In genomic region chr15:88621789-88622604, GRCh38 we compare ENCODE assay signal across 8 cellular contexts. TPM values are rescaled to one million over a fixed set of nuclear protein-coding genes. Genes with fewer than 3 reads are reported as not detected.
DNase-seq lines count a peak whose midpoint lies in the region; ATAC-seq and TF ChIP-seq lines count a peak whose summit lies in the region.

No MANE protein-coding gene starts in this region.

- peaks cover 52% of the 10 kb centered on the region for H3K4me1 Mint-ChIP-seq in activated CD8-positive, alpha-beta memory T cell treated with anti-CD3 and anti-CD28 coated beads, Interleukin-2, amount 10 ng/mL, durations not matched to agents 7 days and 5 days

- H3K27me3 Mint-ChIP-seq in activated CD8-positive, alpha-beta memory T cell treated with anti-CD3 and anti-CD28 coated beads, Interleukin-2, amount 10 ng/mL, durations not matched to agents 7 days and 5 days = no peaks in the 10 kb centered on the region

- H3K27ac ChIP-seq in thymus (ENCODE audit: low read depth) = peak overlapping the region; percentile 87

- H3K9me3 ChIP-seq in thymus (ENCODE audit: control insufficient read depth) = no peaks in the 10 kb centered on the region

- H3K36me3 Mint-ChIP-seq in activated CD8-positive, alpha-beta memory T cell treated with anti-CD3 and anti-CD28 coated beads, Interleukin-2, amount 10 ng/mL, durations not matched to agents 7 days and 5 days = peaks cover 41% of the 10 kb centered on the region

- TF ChIP-seq CTCF in cardiac fibroblast (IDR thresholded peaks at IDR 0.05; ENCODE audit: low read depth, low read length) = no peak

- peak overlapping the region; percentile 65 to 73 for H3K4me3 ChIP-seq in cardiac fibroblast (replicated peaks in 1 of 2; ENCODE audit: low read depth in 2 of 2, low read length in 2 of 2)
- H3K4me3 ChIP-seq in thymus (ENCODE audit: low read length) = peak overlapping the region; percentile 90

- peak; percentile 81 for DNase-seq in activated CD8-positive, alpha-beta memory T cell treated with anti-CD3 and anti-CD28 coated beads, Interleukin-2, amount 10 ng/mL, durations not matched to agents 7 days and 5 days
- no peak for DNase-seq in activated CD8-positive, alpha-beta memory T cell treated with anti-CD3 and anti-CD28 coated beads for 24 hours
- DNase-seq in SW 1271 (lab: John Stamatoyannopoulos, UW) (peak; percentile 66 to 77), cardiac fibroblast (ENCODE audit: low read depth in 2 of 2) (peak; percentile 51 to 64), lung microvascular endothelial cell (ENCODE audit: low read depth in 2 of 2) (peak; percentile 46 to 73), nucleus accumbens (lab: John Stamatoyannopoulos, UW) (no peak)

- H3K9me3 Mint-ChIP-seq in activated CD8-positive, alpha-beta memory T cell treated with anti-CD3 and anti-CD28 coated beads, Interleukin-2, amount 10 ng/mL, durations not matched to agents 7 days and 5 days (ENCODE audit: low read depth) = no peaks in the 10 kb centered on the region

- peak overlapping the region; percentile 91 for H3K4me3 Mint-ChIP-seq in activated CD8-positive, alpha-beta memory T cell treated with anti-CD3 and anti-CD28 coated beads, Interleukin-2, amount 10 ng/mL, durations not matched to agents 7 days and 5 days

- 14% methylated on average over 17 of the region's 17 CpGs for WGBS in thymus

- no peaks in the 10 kb centered on the region for H3K27me3 ChIP-seq in thymus (ENCODE audit: control insufficient read depth, insufficient read depth)

- CTCF ChIA-PET in activated CD8-positive, alpha-beta memory T cell treated with anti-CD3 and anti-CD28 coated beads, Interleukin-2, amount 10 ng/mL, durations not matched to agents 7 days and 5 days (lab: Charles Lee) = interaction anchor here (0.6 to 1.7 kb wide), 10 partner anchors 9 to 212 kb away, joined by 3 to 10 read pairs (median 4); partner anchors contain the start of gene ISG20

- H3K36me3 ChIP-seq in thymus (ENCODE audit: control insufficient read depth, insufficient read depth) = peaks cover 10% of the 10 kb centered on the region

- H3K27ac Mint-ChIP-seq in activated CD8-positive, alpha-beta memory T cell treated with anti-CD3 and anti-CD28 coated beads, Interleukin-2, amount 10 ng/mL, durations not matched to agents 7 days and 5 days = peak overlapping the region; percentile 94

- ATAC-seq in activated CD8-positive, alpha-beta memory T cell treated with anti-CD3 and anti-CD28 coated beads, Interleukin-2, amount 10 ng/mL, durations not matched to agents 7 days and 5 days = peak; percentile 41
- peak; percentile 29 for ATAC-seq in HG03342 (IDR thresholded peaks at IDR 0.05; ENCODE audit: unreplicated experiment)

- H3K4me1 ChIP-seq in thymus (ENCODE audit: control insufficient read depth, insufficient read depth, low read length) = peaks cover 39% of the 10 kb centered on the region

RNA-seq across cellular contexts. Expression of gene AEN, which starts 0.9 kb away (rescaled TPM):
- total RNA-seq in activated CD8-positive, alpha-beta memory T cell treated with anti-CD3 and anti-CD28 coated beads, Interleukin-2, amount 10 ng/mL, durations not matched to agents 7 days and 5 days = 10 to 100 TPM; 55.7 to 57.4 TPM
- 36.4 and 37.5 TPM in 2 replicates for total RNA-seq in lung microvascular endothelial cell
- polyA plus RNA-seq in thymus = 14.1 TPM

RNA-seq across cellular contexts. Expression of gene ISG20, which starts 16.8 kb away (rescaled TPM):
- total RNA-seq in activated CD8-positive, alpha-beta memory T cell treated with anti-CD3 and anti-CD28 coated beads, Interleukin-2, amount 10 ng/mL, durations not matched to agents 7 days and 5 days = 100 to 1,000 TPM; 155 to 379 TPM
- 13.5 and 54.4 TPM in 2 replicates for total RNA-seq in lung microvascular endothelial cell
- polyA plus RNA-seq in thymus = 272 TPM

Comparison
In these comparisons a context has a peak if more than half of its experiments do, and no peak if none do; other contexts are left out.
1. DNase-seq: peak in activated CD8-positive, alpha-beta memory T cell treated with anti-CD3 and anti-CD28 coated beads, Interleukin-2, amount 10 ng/mL, durations not matched to agents 7 days and 5 days (single experiment), SW 1271 (2 of 2), cardiac fibroblast (2 of 2) and lung microvascular endothelial cell (2 of 2); none in activated CD8-positive, alpha-beta memory T cell treated with anti-CD3 and anti-CD28 coated beads for 24 hours (single experiment) and nucleus accumbens (0 of 56).